1 cellular context compared by ENCODE assay signal in the genomic region with DNA sequence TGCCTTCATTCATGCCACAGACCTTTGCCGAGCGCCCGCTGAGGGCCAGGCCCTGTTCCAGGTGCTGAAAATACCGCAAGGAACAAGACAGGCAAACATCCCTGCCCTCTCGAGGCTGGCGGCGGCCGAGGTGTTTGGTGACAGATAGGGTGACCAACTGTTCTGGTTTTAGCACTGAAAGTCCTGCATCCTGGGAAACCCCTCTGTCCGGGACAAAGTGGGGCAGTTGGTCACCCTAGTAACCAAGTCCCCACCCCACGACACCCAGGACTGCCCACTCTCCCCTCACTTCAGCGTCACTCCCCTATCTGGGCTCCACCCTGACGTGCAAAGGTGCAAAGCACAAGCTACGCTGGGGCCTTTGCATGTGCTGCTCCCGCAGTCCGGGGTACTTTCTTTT.
TF ChIP-seq lines count a peak whose summit lies in the region.

No MANE protein-coding gene starts in this region.

TF ChIP-seq in WTC11, 78 proteins besides CTCF, POLR2A, EP300 and RAD21 (continued from another document):
- TF ChIP-seq, protein P1, sequence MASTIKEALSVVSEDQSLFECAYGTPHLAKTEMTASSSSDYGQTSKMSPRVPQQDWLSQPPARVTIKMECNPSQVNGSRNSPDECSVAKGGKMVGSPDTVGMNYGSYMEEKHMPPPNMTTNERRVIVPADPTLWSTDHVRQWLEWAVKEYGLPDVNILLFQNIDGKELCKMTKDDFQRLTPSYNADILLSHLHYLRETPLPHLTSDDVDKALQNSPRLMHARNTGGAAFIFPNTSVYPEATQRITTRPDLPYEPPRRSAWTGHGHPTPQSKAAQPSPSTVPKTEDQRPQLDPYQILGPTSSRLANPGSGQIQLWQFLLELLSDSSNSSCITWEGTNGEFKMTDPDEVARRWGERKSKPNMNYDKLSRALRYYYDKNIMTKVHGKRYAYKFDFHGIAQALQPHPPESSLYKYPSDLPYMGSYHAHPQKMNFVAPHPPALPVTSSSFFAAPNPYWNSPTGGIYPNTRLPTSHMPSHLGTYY (CRISPR knock-in tag; IDR thresholded peaks at IDR 0.05), result no peak
- TF ChIP-seq TP53 (CRISPR knock-in tag; IDR thresholded peaks at IDR 0.05) (no peak), CREB1 (CRISPR knock-in tag; IDR thresholded peaks at IDR 0.05) (no peak), IRF2 (CRISPR knock-in tag; IDR thresholded peaks at IDR 0.05; ENCODE audit: borderline replicate concordance, low read depth) (no peak), SP1 (CRISPR knock-in tag; conservative IDR thresholded peaks at IDR 0.05) (no peak)
